In genomic region chr10:132220061-132220460, GRCh38 we compare ENCODE assay signal across 20 cellular contexts. TPM values are rescaled to one million over a fixed set of nuclear protein-coding genes. Genes with fewer than 3 reads are reported as not detected.
DNase-seq lines count a peak whose midpoint lies in the region; ATAC-seq, FAIRE-seq and TF ChIP-seq lines count a peak whose summit lies in the region.
"Had no signal": no experiment of that assay in that cellular context is flagged by ENCODE, and none has a peak within 500 bp of the region (broad histone marks: within the 10 kb centered on the region; RNA-seq: fewer than 3 reads in every experiment).

No MANE protein-coding gene starts in this region.

- ATAC-seq in Right ventricle myocardium inferior (no peak), left ventricle myocardium superior (no peak), GM21367 (IDR thresholded peaks at IDR 0.05; ENCODE audit: unreplicated experiment) (no peak), psoas muscle (no peak)
- ATAC-seq: A549; CD8-positive, alpha-beta T cell had no signal

- TF ChIP-seq CTCF in kidney (IDR thresholded peaks at IDR 0.05; ENCODE audit: borderline replicate concordance, extremely low read depth, insufficient read depth) (no peak), osteoblast (IDR thresholded peaks at IDR 0.05; ENCODE audit: extremely low read depth, low read depth, low read length) (no peak), psoas muscle (IDR thresholded peaks at IDR 0.05) (no peak)

- H3K9ac ChIP-seq in kidney (ENCODE audit: low read length in 2 of 2): no peak overlapping the region

- no peak overlapping the region for H3K4me3 ChIP-seq in kidney (ENCODE audit: low read length in 2 of 2)
- no peak overlapping the region for H3K4me3 ChIP-seq in osteoblast (ENCODE audit: insufficient read depth, low read length)
- H3K4me3 ChIP-seq in psoas muscle: no peak overlapping the region
- H3K4me3 ChIP-seq: A549 had no signal

- no peak overlapping the region for H2AFZ ChIP-seq in osteoblast (ENCODE audit: low read length)

- peak; percentile 35 for DNase-seq in Right ventricle myocardium inferior (ENCODE audit: missing footprints)
- DNase-seq in left ventricle myocardium superior: no peak
- peak; percentile 48 for DNase-seq in kidney
- peak; percentile 59 for DNase-seq in osteoblast (ENCODE audit: insufficient read length, low spot score, missing footprints)
- DNase-seq in psoas muscle: no peak
- DNase-seq: AML-193; Caco-2; Calu3; CD4-positive, alpha-beta T cell; CD8-positive, alpha-beta T cell; DMS79 treated with DMSO at 0.1 percent for 48 hours; GF-D8 had no signal

- no peak overlapping the region for H3K4me2 ChIP-seq in osteoblast (ENCODE audit: insufficient read depth, low read length)
- H3K4me2 ChIP-seq: A549 had no signal

- H3K9me3 ChIP-seq in kidney (ENCODE audit: control insufficient read depth in 1 of 2, low read length in 2 of 2) (no peaks in the 10 kb centered on the region), osteoblast (ENCODE audit: low read depth, low read length) (no peaks in the 10 kb centered on the region), psoas muscle (no peaks in the 10 kb centered on the region)

- no peaks in the 10 kb centered on the region for H3K79me2 ChIP-seq in osteoblast (ENCODE audit: insufficient read depth, low read length)

- no peaks in the 10 kb centered on the region for H3K36me3 ChIP-seq in kidney (ENCODE audit: control insufficient read depth in 1 of 2, insufficient read depth in 2 of 2, low read length in 2 of 2)
- no peaks in the 10 kb centered on the region for H3K36me3 ChIP-seq in osteoblast (ENCODE audit: insufficient read depth, low read length)
- no peaks in the 10 kb centered on the region for H3K36me3 ChIP-seq in psoas muscle (ENCODE audit: insufficient read depth in 1 of 2, low read depth in 1 of 2)

- H3K4me1 ChIP-seq in kidney (ENCODE audit: control insufficient read depth in 1 of 2, insufficient read depth in 1 of 2, low read depth in 1 of 2, low read length in 2 of 2) (peaks cover 0 to 5% of the 10 kb centered on the region in 2 donors), osteoblast (ENCODE audit: insufficient read depth, low read length) (no peaks in the 10 kb centered on the region), psoas muscle (no peaks in the 10 kb centered on the region)
- H3K4me1 ChIP-seq: Caco-2 had no signal

- H4K20me1 ChIP-seq in osteoblast (ENCODE audit: insufficient read depth, low read length): no peaks in the 10 kb centered on the region

- 86 to 92% (median 92%) methylated on average over 9 of the region's 9 CpGs for WGBS in psoas muscle, 3 donors

- no peak overlapping the region for H3K27ac ChIP-seq in kidney (ENCODE audit: low read depth in 2 of 2, low read length in 2 of 2)
- H3K27ac ChIP-seq in osteoblast (ENCODE audit: low read depth, low read length): no peak overlapping the region
- no peak overlapping the region for H3K27ac ChIP-seq in psoas muscle
- H3K27ac ChIP-seq: 22Rv1, A549, C4-2B had no signal

- no peak for FAIRE-seq in kidney (lab: Jason Lieb, UNC)
- FAIRE-seq: A549, D721Med, G401.6, GM12891, GM19239 had no signal

- intact Hi-C loops in Right ventricle myocardium inferior (cut with DNase I): no loop called here
- intact Hi-C loops in left ventricle myocardium superior (cut with micrococcal nuclease): loop anchor here (10.0 kb wide), 1 partner anchor 235 kb away; no protein-coding TSS in a partner anchor
- intact Hi-C loops in kidney (cut with DNase I): loop anchor here (10.0 kb wide), 1 partner anchor 135 kb away; no protein-coding TSS in a partner anchor
- intact Hi-C loops in psoas muscle (cut with DNase I): loop anchor here (5.0 kb wide), 1 partner anchor 232 kb away; no protein-coding TSS in a partner anchor

- H3K27me3 ChIP-seq in osteoblast (ENCODE audit: insufficient read depth, low read length) (no peaks in the 10 kb centered on the region), psoas muscle (ENCODE audit: insufficient read depth in 3 of 3, low read length in 2 of 3) (no peaks in the 10 kb centered on the region)

RNA-seq across cellular contexts. Expression of gene DPYSL4, which starts 33.3 kb away (rescaled TPM):
- total RNA-seq in Right ventricle myocardium inferior (24.9 TPM), left ventricle myocardium superior (45.2 TPM), kidney (0.60 TPM), osteoblast (0.72 and 2.4 TPM in 2 replicates), psoas muscle (1 to 10 TPM in 1 of 4 donors, under 1 TPM in 3; 0.82 to 1.4 (median 0.85) TPM)
- polyA plus RNA-seq in kidney (ENCODE audit: insufficient read depth, low read depth, low replicate concordance) (not detected), psoas muscle (under 1 TPM; 0.30 to 0.39 (median 0.36) TPM)
- total RNA-seq: Caco-2, Calu3 had no signal

Comparison
In these comparisons a context has a peak if more than half of its experiments do, and no peak if none do; other contexts are left out.
1. DNase-seq: peak in Right ventricle myocardium inferior (single experiment), kidney (single experiment) and osteoblast (single experiment); none in left ventricle myocardium superior (single experiment) and psoas muscle (0 of 2).